In genomic region chr12:63826002-63826585, GRCh38 we compare ENCODE assay signal across 1 cellular context.
TF ChIP-seq lines count a peak whose summit lies in the region.

No MANE protein-coding gene starts in this region.

TF ChIP-seq in HepG2, 621 proteins besides CTCF, POLR2A, EP300 and RAD21 (continued from another document):
- 0 out of 2 replicates have a peak, but pooled peaks have one; percentile 15 for TF ChIP-seq ARID5B (CRISPR knock-in tag; IDR thresholded peaks at IDR 0.05)
- no peak for TF ChIP-seq NR3C1 (CRISPR knock-in tag; IDR thresholded peaks at IDR 0.05)
- no peak for TF ChIP-seq ZSCAN31 (CRISPR knock-in tag; IDR thresholded peaks at IDR 0.05; ENCODE audit: low read depth)
- TF ChIP-seq CEBPG (CRISPR knock-in tag; IDR thresholded peaks at IDR 0.05): peak; percentile 43; the same call in 1 of the 2 replicates
- TF ChIP-seq TCF7L2 (IDR thresholded peaks at IDR 0.05; ENCODE audit: low read depth, low read length): no peak
- no peak for TF ChIP-seq NFKBIZ (CRISPR knock-in tag; IDR thresholded peaks at IDR 0.05)
- no peak for TF ChIP-seq GTF2F1 (IDR thresholded peaks at IDR 0.05; ENCODE audit: low read length)
- no peak for TF ChIP-seq ZNF615 (CRISPR knock-in tag; IDR thresholded peaks at IDR 0.05; ENCODE audit: borderline replicate concordance)
- TF ChIP-seq ZBTB26 (CRISPR knock-in tag; IDR thresholded peaks at IDR 0.05; ENCODE audit: borderline replicate concordance): no peak
- no peak for TF ChIP-seq ZNF235 (CRISPR knock-in tag; IDR thresholded peaks at IDR 0.05; ENCODE audit: borderline replicate concordance)
- TF ChIP-seq ZBTB7A (CRISPR knock-in tag; IDR thresholded peaks at IDR 0.05): no peak
- TF ChIP-seq TAF1 (CRISPR knock-in tag; IDR thresholded peaks at IDR 0.05): no peak
- TF ChIP-seq ATF4 (CRISPR knock-in tag; IDR thresholded peaks at IDR 0.05): no peak
- TF ChIP-seq AKAP8 (CRISPR knock-in tag; IDR thresholded peaks at IDR 0.05): no peak
- no peak for TF ChIP-seq AFF4 (CRISPR knock-in tag; IDR thresholded peaks at IDR 0.05)
- no peak for TF ChIP-seq ZFP82 (CRISPR knock-in tag; IDR thresholded peaks at IDR 0.05; ENCODE audit: borderline replicate concordance)
- TF ChIP-seq SMC3 (IDR thresholded peaks at IDR 0.05; ENCODE audit: low read length): peak; percentile 71
- TF ChIP-seq KLF11 (CRISPR knock-in tag; IDR thresholded peaks at IDR 0.05): no peak
- TF ChIP-seq ELK4 (CRISPR knock-in tag; IDR thresholded peaks at IDR 0.05; ENCODE audit: borderline replicate concordance): no peak
- TF ChIP-seq ARID3A (IDR thresholded peaks at IDR 0.05; ENCODE audit: low read depth, low read length): 0 out of 2 replicates have a peak, but pooled peaks have one; percentile 6
- TF ChIP-seq HINFP (CRISPR knock-in tag; IDR thresholded peaks at IDR 0.05; ENCODE audit: low read depth): no peak
- peak; percentile 94 for TF ChIP-seq STAG1 (CRISPR knock-in tag; IDR thresholded peaks at IDR 0.05)
- no peak for TF ChIP-seq MED1 (CRISPR knock-in tag; IDR thresholded peaks at IDR 0.05)
- TF ChIP-seq CHD2 (IDR thresholded peaks at IDR 0.05; ENCODE audit: low read depth, low read length): no peak
- no peak for TF ChIP-seq ATF7 (IDR thresholded peaks at IDR 0.05)
- TF ChIP-seq ATF7 (CRISPR knock-in tag; IDR thresholded peaks at IDR 0.05): no peak
- TF ChIP-seq CEBPB (IDR thresholded peaks at IDR 0.05; ENCODE audit: borderline replicate concordance, low read depth, low read length): 0 out of 2 replicates have a peak, but pooled peaks have one; percentile 2
